In genomic region chr4:184818216-184818564, GRCh38 we compare ENCODE assay signal across 11 cellular contexts. TPM values are rescaled to one million over a fixed set of nuclear protein-coding genes. Genes with fewer than 3 reads are reported as not detected.
A peak's percentile ranks its signal among the peaks of the same experiment; 100 is the strongest.
DNase-seq lines count a peak whose midpoint lies in the region; ATAC-seq, FAIRE-seq and TF ChIP-seq lines count a peak whose summit lies in the region.
"Had no signal": no experiment of that assay in that cellular context is flagged by ENCODE, and none has a peak within 500 bp of the region (broad histone marks: within the 10 kb centered on the region; RNA-seq: fewer than 3 reads in every experiment).

No MANE protein-coding gene starts in this region.

- no peaks in the 10 kb centered on the region for H3K9me3 ChIP-seq in small intestine (ENCODE audit: control insufficient read depth, low read depth)
- H3K9me3 ChIP-seq: tibial artery had no signal

- ATAC-seq in GM18505 (IDR thresholded peaks at IDR 0.05; ENCODE audit: unreplicated experiment) (peak; percentile 22), HG02885 (IDR thresholded peaks at IDR 0.05; ENCODE audit: poor library complexity, unreplicated experiment) (peak; percentile 48), activated B cell treated with CpG ODN at 0.5 μM for 24 hours (ENCODE audit: low read depth) (no peak)

- H3K36me3 ChIP-seq in small intestine (ENCODE audit: control insufficient read depth in 2 of 2, insufficient read depth in 2 of 2, low read length in 2 of 2): no peaks in the 10 kb centered on the region
- H3K36me3 ChIP-seq: tibial artery had no signal

- H3K27me3 ChIP-seq in small intestine (ENCODE audit: control insufficient read depth in 2 of 2, insufficient read depth in 2 of 2, low read length in 2 of 2): no peaks in the 10 kb centered on the region
- H3K27me3 ChIP-seq: tibial artery had no signal

- no peak overlapping the region for H3K27ac ChIP-seq in small intestine (ENCODE audit: low read depth in 1 of 2, low read length in 1 of 2)
- H3K27ac ChIP-seq: tibial artery had no signal

- peaks cover 4% of the 10 kb centered on the region for H3K36me3 Mint-ChIP-seq in activated B cell treated with CpG ODN at 0.5 μM for 24 hours (ENCODE audit: low read depth)

- no peaks in the 10 kb centered on the region for H3K27me3 Mint-ChIP-seq in activated B cell treated with CpG ODN at 0.5 μM for 24 hours

- peak overlapping the region; percentile 25 for H3K4me3 Mint-ChIP-seq in activated B cell treated with CpG ODN at 0.5 μM for 24 hours

- POLR2A ChIA-PET in activated B cell treated with CpG ODN at 0.5 μM for 24 hours (lab: Charles Lee): interaction anchor here (0.6 kb wide), 1 partner anchor 32 kb away, joined by 3 read pairs; no protein-coding TSS in a partner anchor

- H3K9me3 Mint-ChIP-seq in activated B cell treated with CpG ODN at 0.5 μM for 24 hours: no peaks in the 10 kb centered on the region

- peak overlapping the region; percentile 19 for H3K27ac Mint-ChIP-seq in activated B cell treated with CpG ODN at 0.5 μM for 24 hours

- intact Hi-C loops in activated B cell treated with CpG ODN at 0.5 μM for 24 hours (cut with micrococcal nuclease): loop anchor here (5.0 to 10.0 kb wide), 3 partner anchors 53 to 556 kb away; no protein-coding TSS in a partner anchor

- peaks cover 80% of the 10 kb centered on the region for H3K4me1 Mint-ChIP-seq in activated B cell treated with CpG ODN at 0.5 μM for 24 hours

- WGBS in small intestine, 3 donors: 75 to 79% (median 77%) methylated on average over 4 of the region's 4 CpGs

- no peak for TF ChIP-seq CTCF in activated B cell treated with CpG ODN at 0.5 μM for 24 hours (IDR thresholded peaks at IDR 0.05)

- H3K4me1 ChIP-seq in small intestine (ENCODE audit: control insufficient read depth in 2 of 2, insufficient read depth in 1 of 2, low read depth in 1 of 2, low read length in 1 of 2): peaks cover 0 to 6% of the 10 kb centered on the region in 2 donors

- CTCF ChIA-PET in activated B cell treated with CpG ODN at 0.5 μM for 24 hours (lab: Charles Lee): no interaction called here

- TF ChIP-seq POLR2A in GM18505 (IDR thresholded peaks at IDR 0.05; ENCODE audit: borderline replicate concordance, extremely low read depth, insufficient read depth, insufficient read length): no peak

- FAIRE-seq in GM19239 (lab: Jason Lieb, UNC) (peak; percentile 99), small intestine (lab: Jason Lieb, UNC) (no peak)

- DNase-seq in GM19239 (ENCODE audit: insufficient read length, low spot score): peak; percentile 25
- no peak for DNase-seq in activated B cell treated with CpG ODN at 0.5 μM for 24 hours
- no peak for DNase-seq in NCI-H226
- no peak for DNase-seq in NCI-H524 (lab: John Stamatoyannopoulos, UW)
- no peak for DNase-seq in small intestine
- DNase-seq in amygdala (lab: John Stamatoyannopoulos, UW): no peak
- DNase-seq: midbrain, NCI-H1092 treated with DMSO at 0.1 percent for 48 hours had no signal

- no peak overlapping the region for H3K4me3 ChIP-seq in small intestine (ENCODE audit: low read depth in 1 of 2, low read length in 2 of 2)
- H3K4me3 ChIP-seq: tibial artery had no signal

RNA-seq across cellular contexts. Expression of gene ACSL1, which starts 7.6 kb away (rescaled TPM):
- 46.3 and 47.0 TPM in 2 replicates for total RNA-seq in activated B cell treated with CpG ODN at 0.5 μM for 24 hours
- 10 to 100 TPM; 14.6 to 85.0 (median 50.1) TPM for polyA plus RNA-seq in small intestine
